In the genomic region with DNA sequence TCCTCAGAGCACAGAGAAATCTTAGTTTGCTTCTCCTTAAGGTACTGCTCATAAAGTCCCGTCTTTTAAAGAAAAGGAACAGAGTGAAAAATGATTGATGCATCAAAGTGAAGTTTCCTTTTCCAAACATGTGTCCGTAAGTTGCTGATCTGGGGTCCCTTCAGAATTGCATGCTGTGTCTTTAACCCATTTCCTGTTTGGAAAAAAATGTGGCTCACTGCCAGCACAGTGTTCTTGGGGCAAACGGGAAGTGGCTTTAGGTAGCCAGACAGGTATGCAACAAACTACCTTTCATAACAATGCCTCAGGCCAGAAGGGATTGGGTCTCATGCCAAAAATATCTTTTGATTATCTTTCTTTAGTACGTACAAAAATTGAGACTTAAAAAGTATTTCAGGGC, we compare ENCODE assay signal across 12 cellular contexts. TPM values are rescaled to one million over a fixed set of nuclear protein-coding genes. Genes with fewer than 3 reads are reported as not detected.
DNase-seq lines count a peak whose midpoint lies in the region; ATAC-seq and TF ChIP-seq lines count a peak whose summit lies in the region.
"Had no signal": no experiment of that assay in that cellular context is flagged by ENCODE, and none has a peak within 500 bp of the region (broad histone marks: within the 10 kb centered on the region; RNA-seq: fewer than 3 reads in every experiment).

No MANE protein-coding gene starts in this region.

- CTCF ChIA-PET in naive thymus-derived CD4-positive, alpha-beta T cell (lab: Charles Lee) = no interaction called here

- H3K27ac Mint-ChIP-seq in naive thymus-derived CD4-positive, alpha-beta T cell = peak overlapping the region in 3 of 9 donors; percentile 26 to 49 (median 37)

- H3K9me3 ChIP-seq in breast epithelium = no peaks in the 10 kb centered on the region
- H3K9me3 ChIP-seq in naive thymus-derived CD4-positive, alpha-beta T cell (ENCODE audit: control insufficient read depth in 2 of 3, low read length in 3 of 3) = no peaks in the 10 kb centered on the region

- H3K27me3 Mint-ChIP-seq in naive thymus-derived CD4-positive, alpha-beta T cell = peaks cover 0 to 14% (median 5%) of the 10 kb centered on the region in 5 donors

- POLR2A ChIA-PET in naive thymus-derived CD4-positive, alpha-beta T cell (lab: Charles Lee) = no interaction called here

- peaks cover 0 to 13% (median 6%) of the 10 kb centered on the region in 11 donors for H3K9me3 Mint-ChIP-seq in naive thymus-derived CD4-positive, alpha-beta T cell

- intact Hi-C loops in breast epithelium (cut with DNase I; ENCODE audit: low total_unique reads) = no loop called here
- intact Hi-C loops in naive thymus-derived CD4-positive, alpha-beta T cell (cut with micrococcal nuclease) = no loop called here

- peak overlapping the region; percentile 49 to 73 for H3K27ac ChIP-seq in breast epithelium
- no peak overlapping the region for H3K27ac ChIP-seq in naive thymus-derived CD4-positive, alpha-beta T cell (ENCODE audit: low read depth, low read length)
- H3K27ac ChIP-seq in substantia nigra (ENCODE audit: low read depth, low read length, poor library complexity, severe bottlenecking) = no peak overlapping the region

- H3K36me3 Mint-ChIP-seq in naive thymus-derived CD4-positive, alpha-beta T cell = peaks cover 0 to 8% (median 0%) of the 10 kb centered on the region in 5 donors

- TF ChIP-seq POLR2A in breast epithelium (IDR thresholded peaks at IDR 0.05) = no peak

- DNase-seq in Daoy (ENCODE audit: low read depth) (peak; percentile 81), LNCaP clone FGC (ENCODE audit: low read depth) (peak; percentile 59), breast epithelium (ENCODE audit: low spot score in 2 of 2) (peak in 1 of 2 donors; percentile 50), DMS 273 treated with DMSO at 0.1 percent for 48 hours (lab: John Stamatoyannopoulos, UW) (no peak), substantia nigra (lab: John Stamatoyannopoulos, UW) (no peak)
- DNase-seq in naive thymus-derived CD4-positive, alpha-beta T cell = peak in 5 of 9 donors; percentile 10 to 22 (median 11)
- DNase-seq in activated CD8-positive, alpha-beta memory T cell treated with anti-CD3 and anti-CD28 coated beads, Interleukin-2, amount 50 U/mL, for 48 hours = no peak
- DNase-seq: activated effector memory CD4-positive, alpha-beta T cell treated with Interleukin-2 at 50 U/mL for 16 hours; kidney; NCI-H524; retina had no signal

- TF ChIP-seq CTCF in LNCaP clone FGC (IDR thresholded peaks at IDR 0.05; ENCODE audit: control insufficient read depth, extremely low read depth, insufficient read depth) (no peak), breast epithelium (IDR thresholded peaks at IDR 0.05) (no peak)

- H3K4me1 Mint-ChIP-seq in naive thymus-derived CD4-positive, alpha-beta T cell = peaks cover 3 to 22% (median 16%) of the 10 kb centered on the region in 7 donors

- no peaks in the 10 kb centered on the region for H3K36me3 ChIP-seq in breast epithelium
- no peaks in the 10 kb centered on the region for H3K36me3 ChIP-seq in naive thymus-derived CD4-positive, alpha-beta T cell (ENCODE audit: control insufficient read depth in 2 of 3, insufficient read depth in 3 of 3, low read length in 3 of 3)

- no peak overlapping the region for H3K4me3 ChIP-seq in LNCaP clone FGC (ENCODE audit: low read depth, low read length)
- no peak overlapping the region for H3K4me3 ChIP-seq in breast epithelium
- no peak overlapping the region for H3K4me3 ChIP-seq in naive thymus-derived CD4-positive, alpha-beta T cell (ENCODE audit: low read length)

- no peak for ATAC-seq in naive thymus-derived CD4-positive, alpha-beta T cell
- ATAC-seq in HG02870 (IDR thresholded peaks at IDR 0.05; ENCODE audit: unreplicated experiment) = no peak

- H3K27me3 ChIP-seq in breast epithelium = no peaks in the 10 kb centered on the region
- H3K27me3 ChIP-seq in naive thymus-derived CD4-positive, alpha-beta T cell (ENCODE audit: control insufficient read depth in 2 of 2, insufficient read depth in 2 of 2, low read length in 2 of 2) = peaks cover 0 to 4% of the 10 kb centered on the region in 2 donors

- H3K4me1 ChIP-seq in breast epithelium = peaks cover 3 to 4% of the 10 kb centered on the region in 2 donors
- no peaks in the 10 kb centered on the region for H3K4me1 ChIP-seq in naive thymus-derived CD4-positive, alpha-beta T cell (ENCODE audit: control insufficient read depth in 2 of 2, insufficient read depth in 2 of 2, low read length in 2 of 2)

- H3K4me3 Mint-ChIP-seq in naive thymus-derived CD4-positive, alpha-beta T cell = peak overlapping the region in 7 of 10 donors; percentile 22 to 55 (median 46)

RNA-seq across cellular contexts. Expression of a gene that starts 50.9 kb away (rescaled TPM):
- total RNA-seq in Daoy (2014; rRNA removed; shearing (Covaris generic)) = 53.5 and 84.8 TPM in 2 replicates
- 10 to 100 TPM; 15.8 to 30.1 (median 22.3) TPM for total RNA-seq in breast epithelium
- 10 to 100 TPM; 33.1 to 63.2 (median 44.8) TPM for total RNA-seq in naive thymus-derived CD4-positive, alpha-beta T cell
- 10 to 100 TPM; 43.5 to 52.7 TPM for polyA plus RNA-seq in naive thymus-derived CD4-positive, alpha-beta T cell

Comparison
In these comparisons a context has a peak if more than half of its experiments do, and no peak if none do; other contexts are left out.
1. DNase-seq: peak in Daoy (single experiment), LNCaP clone FGC (single experiment) and naive thymus-derived CD4-positive, alpha-beta T cell (5 of 9); none in DMS 273 treated with DMSO at 0.1 percent for 48 hours (single experiment), substantia nigra (0 of 49) and activated CD8-positive, alpha-beta memory T cell treated with anti-CD3 and anti-CD28 coated beads, Interleukin-2, amount 50 U/mL, for 48 hours (single experiment).
2. H3K27ac ChIP-seq: peak in breast epithelium (2 of 2); none in naive thymus-derived CD4-positive, alpha-beta T cell (single experiment) and substantia nigra (single experiment).